In the genomic region with DNA sequence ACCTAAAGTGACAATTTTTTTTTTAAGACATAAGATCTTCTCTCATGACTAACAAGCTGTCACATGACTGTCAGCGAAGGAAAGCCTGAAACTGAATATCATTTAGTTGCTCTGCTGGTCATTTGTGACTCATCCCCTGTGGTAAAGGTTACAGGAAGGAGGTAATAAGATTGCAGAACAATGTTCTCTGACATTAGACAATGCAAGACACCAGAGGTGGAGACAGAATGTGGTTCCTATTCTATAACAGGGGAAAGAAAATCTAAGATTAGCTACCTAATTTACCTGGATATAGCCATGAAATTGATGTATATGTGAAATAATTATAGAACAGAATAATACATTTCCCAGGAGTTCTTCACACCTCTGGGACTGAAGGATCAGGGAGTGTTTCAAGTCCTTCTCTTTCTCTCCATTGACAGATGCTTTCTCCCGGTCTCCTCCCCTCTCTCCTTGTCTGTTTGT, we compare ENCODE assay signal across 9 cellular contexts. TPM values are rescaled to one million over a fixed set of nuclear protein-coding genes. Genes with fewer than 3 reads are reported as not detected.
DNase-seq lines count a peak whose midpoint lies in the region; ATAC-seq, FAIRE-seq and TF ChIP-seq lines count a peak whose summit lies in the region.
"Had no signal": no experiment of that assay in that cellular context is flagged by ENCODE, and none has a peak within 500 bp of the region (broad histone marks: within the 10 kb centered on the region; RNA-seq: fewer than 3 reads in every experiment).

No MANE protein-coding gene starts in this region.

- peak; percentile 93 for ATAC-seq in GM21619 (IDR thresholded peaks at IDR 0.05; ENCODE audit: unreplicated experiment)
- peak; percentile 94 to 95 for ATAC-seq in natural killer cell treated with Interleukin-12 subunit alpha and Interleukin-12 subunit beta and Interleukin-15 and Interleukin-18, amount 100 ng/mL, for 72 hours

- H3K9me3 Mint-ChIP-seq in natural killer cell treated with Interleukin-12 subunit alpha and Interleukin-12 subunit beta and Interleukin-15 and Interleukin-18, amount 100 ng/mL, for 72 hours = no peaks in the 10 kb centered on the region

- H3K36me3 Mint-ChIP-seq in natural killer cell treated with Interleukin-12 subunit alpha and Interleukin-12 subunit beta and Interleukin-15 and Interleukin-18, amount 100 ng/mL, for 72 hours = no peaks in the 10 kb centered on the region

- H3K27ac ChIP-seq in substantia nigra (ENCODE audit: low read depth, low read length, poor library complexity, severe bottlenecking) = no peak overlapping the region
- H3K27ac ChIP-seq: SJSA1 had no signal

- DNase-seq in GM06990 (ENCODE audit: extremely low read depth, insufficient read length) (peak; percentile 8), HT1080 (ENCODE audit: low read depth) (peak; percentile 94), amniotic stem cell (lab: John Stamatoyannopoulos, UW) (peak; percentile 55), substantia nigra (lab: John Stamatoyannopoulos, UW) (no peak), GM12892 (ENCODE audit: insufficient read length) (no peak)
- DNase-seq in natural killer cell treated with Interleukin-12 subunit alpha and Interleukin-12 subunit beta and Interleukin-15 and Interleukin-18, amount 100 ng/mL, for 72 hours (ENCODE audit: low spot score) = no peak
- DNase-seq in effector CD4-positive, alpha-beta T cell = no peak

- no peak for FAIRE-seq in GM12892 (lab: Jason Lieb, UNC)

- H3K27me3 Mint-ChIP-seq in natural killer cell treated with Interleukin-12 subunit alpha and Interleukin-12 subunit beta and Interleukin-15 and Interleukin-18, amount 100 ng/mL, for 72 hours = peaks cover 0 to 11% of the 10 kb centered on the region in 2 donors

- no peaks in the 10 kb centered on the region for H3K36me3 ChIP-seq in GM06990 (ENCODE audit: control insufficient read depth, insufficient read depth, low read length)
- H3K36me3 ChIP-seq: SJSA1 had no signal

- TF ChIP-seq CTCF in GM06990 (IDR thresholded peaks at IDR 0.05; ENCODE audit: insufficient read depth, low read length, poor library complexity, severe bottlenecking) = no peak

- H3K4me3 ChIP-seq in GM06990 (replicated peaks; ENCODE audit: low read depth, low read length) = no peak overlapping the region
- H3K4me3 ChIP-seq: SJSA1 had no signal

- TF ChIP-seq POLR2A in GM12892 (IDR thresholded peaks at IDR 0.05; ENCODE audit: low read depth, low read length) = no peak

- H3K27ac Mint-ChIP-seq in natural killer cell treated with Interleukin-12 subunit alpha and Interleukin-12 subunit beta and Interleukin-15 and Interleukin-18, amount 100 ng/mL, for 72 hours = peak overlapping the region in 1 of 2 donors; percentile 18

- no peaks in the 10 kb centered on the region for H3K27me3 ChIP-seq in GM06990 (replicated peaks; ENCODE audit: control insufficient read depth, insufficient read depth, low read length)
- H3K27me3 ChIP-seq: SJSA1 had no signal

- peaks cover 13 to 16% of the 10 kb centered on the region in 2 donors for H3K4me1 Mint-ChIP-seq in natural killer cell treated with Interleukin-12 subunit alpha and Interleukin-12 subunit beta and Interleukin-15 and Interleukin-18, amount 100 ng/mL, for 72 hours (ENCODE audit: low read depth in 2 of 2)

- peak overlapping the region; percentile 19 for H3K4me3 Mint-ChIP-seq in natural killer cell treated with Interleukin-12 subunit alpha and Interleukin-12 subunit beta and Interleukin-15 and Interleukin-18, amount 100 ng/mL, for 72 hours

RNA-seq across cellular contexts. Expression of gene LRGUK, which starts 47.7 kb away (rescaled TPM):
- total RNA-seq in HT1080 (2014; rRNA removed; shearing (Covaris generic)) = not detected in 2 replicates
- polyA plus RNA-seq in HT1080 (2015; cell fraction: cytosol; rRNA removed) = 0.07 and 0.19 TPM in 2 replicates
- 0.35 and 0.48 TPM in 2 replicates for polyA plus RNA-seq in HT1080 (2015; cell fraction: nucleus; rRNA removed)
- under 1 TPM; 0.50 to 0.71 TPM for total RNA-seq in natural killer cell treated with Interleukin-12 subunit alpha and Interleukin-12 subunit beta and Interleukin-15 and Interleukin-18, amount 100 ng/mL, for 72 hours
- polyA plus RNA-seq in GM12892 (2012; ENCODE audit: missing spikeins) = 0.25 TPM

Comparison
In these comparisons a context has a peak if more than half of its experiments do, and no peak if none do; other contexts are left out.
1. DNase-seq: peak in GM06990 (single experiment), HT1080 (single experiment) and amniotic stem cell (single experiment); none in natural killer cell treated with Interleukin-12 subunit alpha and Interleukin-12 subunit beta and Interleukin-15 and Interleukin-18, amount 100 ng/mL, for 72 hours (single experiment), substantia nigra (0 of 49), effector CD4-positive, alpha-beta T cell (single experiment) and GM12892 (single experiment).